ENCODE assay signal across 22 cellular contexts in the genomic region with DNA sequence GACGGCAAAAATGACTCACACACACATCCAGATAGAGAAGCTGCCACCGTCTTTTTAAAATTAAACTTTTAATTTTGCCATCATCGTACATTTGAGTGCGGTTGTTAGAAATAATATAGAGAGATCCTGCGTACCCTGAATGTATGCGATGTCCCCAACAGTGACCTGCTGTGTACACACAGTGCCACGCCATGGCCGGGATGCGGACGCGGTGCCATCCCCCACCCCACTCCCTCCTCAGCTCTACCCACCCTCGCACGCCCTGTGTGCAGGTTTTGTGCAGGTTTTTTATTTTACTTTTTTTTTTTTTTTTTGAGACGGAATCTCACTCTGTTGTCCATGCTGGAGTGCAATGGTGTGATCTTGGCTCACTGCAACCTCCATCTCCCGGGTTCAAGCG. TPM values are rescaled to one million over a fixed set of nuclear protein-coding genes. Genes with fewer than 3 reads are reported as not detected.
DNase-seq lines count a peak whose midpoint lies in the region; ATAC-seq, FAIRE-seq and TF ChIP-seq lines count a peak whose summit lies in the region.
"Had no signal": no experiment of that assay in that cellular context is flagged by ENCODE, and none has a peak within 500 bp of the region (broad histone marks: within the 10 kb centered on the region; RNA-seq: fewer than 3 reads in every experiment).

No MANE protein-coding gene starts in this region.

- H3K4me1 ChIP-seq in kidney (ENCODE audit: control insufficient read depth in 1 of 2, insufficient read depth in 1 of 2, low read depth in 1 of 2, low read length in 2 of 2) (no peaks in the 10 kb centered on the region), neuronal stem cell (ENCODE audit: control insufficient read depth in 2 of 2, insufficient read depth in 1 of 2, low read depth in 1 of 2, low read length in 2 of 2) (peaks cover 11 to 13% of the 10 kb centered on the region in 2 donors)
- peaks cover 4% of the 10 kb centered on the region for H3K4me1 ChIP-seq in CD8-positive, alpha-beta T cell (ENCODE audit: insufficient read depth, low read length)
- H3K4me1 ChIP-seq: A549 had no signal

- H3K9ac ChIP-seq in kidney (ENCODE audit: low read length in 2 of 2) = no peak overlapping the region
- no peak overlapping the region for H3K9ac ChIP-seq in neuronal stem cell (ENCODE audit: low read depth, low read length, poor library complexity)
- H3K9ac ChIP-seq: BLaER1 treated with 17β-estradiol and CSF1 and Interleukin-3, amounts not matched to agents 10 nM and 100 nM had no signal

- H3K4me3 Mint-ChIP-seq in CD8-positive, alpha-beta T cell = no peak overlapping the region
- H3K4me3 Mint-ChIP-seq: B cell; CD4-positive, alpha-beta T cell; CD8-positive, alpha-beta memory T cell had no signal

- peaks cover 35% of the 10 kb centered on the region for H3K36me3 Mint-ChIP-seq in CD8-positive, alpha-beta T cell

- H3K27ac ChIP-seq in kidney (ENCODE audit: low read depth in 2 of 2, low read length in 2 of 2) (no peak overlapping the region), neuronal stem cell (replicated peaks; ENCODE audit: low read length) (no peak overlapping the region)
- no peak overlapping the region for H3K27ac ChIP-seq in CD8-positive, alpha-beta T cell (ENCODE audit: low read depth, low read length)
- H3K27ac ChIP-seq: 22Rv1; A549; BLaER1 treated with 17β-estradiol and CSF1 and Interleukin-3, amounts not matched to agents 10 nM and 100 nM; C4-2B had no signal

- H3K9me3 Mint-ChIP-seq in CD8-positive, alpha-beta T cell = no peaks in the 10 kb centered on the region
- H3K9me3 Mint-ChIP-seq: CD4-positive, alpha-beta T cell; CD8-positive, alpha-beta memory T cell had no signal

- peaks cover 6% of the 10 kb centered on the region for H3K79me1 ChIP-seq in neuronal stem cell (ENCODE audit: low read depth, low read length)

- H3K27ac Mint-ChIP-seq in CD8-positive, alpha-beta T cell = no peak overlapping the region
- H3K27ac Mint-ChIP-seq: B cell; CD4-positive, alpha-beta T cell had no signal

- peak overlapping the region; percentile 85 for H3K18ac ChIP-seq in neuronal stem cell (ENCODE audit: low read length)

- H2BK5ac ChIP-seq in neuronal stem cell (ENCODE audit: low read length) = no peak overlapping the region

- ATAC-seq in Right ventricle myocardium inferior (no peak), left ventricle myocardium superior (no peak)
- no peak for ATAC-seq in CD8-positive, alpha-beta T cell
- ATAC-seq: A549 had no signal

- no peak overlapping the region for H3K4me2 ChIP-seq in neuronal stem cell (ENCODE audit: insufficient read depth, low read length, poor library complexity, severe bottlenecking)
- H3K4me2 ChIP-seq: A549 had no signal

- no peak overlapping the region for H3K4ac ChIP-seq in neuronal stem cell (ENCODE audit: low read length)

- H2BK15ac ChIP-seq in neuronal stem cell (ENCODE audit: low read length) = no peak overlapping the region

- H3K36me3 ChIP-seq in kidney (ENCODE audit: control insufficient read depth in 1 of 2, insufficient read depth in 2 of 2, low read length in 2 of 2) (no peaks in the 10 kb centered on the region), neuronal stem cell (replicated peaks in 1 of 2; ENCODE audit: control insufficient read depth in 2 of 2, insufficient read depth in 2 of 2, low read length in 2 of 2) (peaks cover 0 to 7% of the 10 kb centered on the region in 2 donors)
- H3K36me3 ChIP-seq in CD8-positive, alpha-beta T cell (ENCODE audit: insufficient read depth, low read length) = no peaks in the 10 kb centered on the region
- H3K36me3 ChIP-seq: BLaER1 treated with 17β-estradiol and CSF1 and Interleukin-3, amounts not matched to agents 10 nM and 100 nM had no signal

- no peak overlapping the region for H4K91ac ChIP-seq in neuronal stem cell (ENCODE audit: low read depth, low read length, poor library complexity)

- no peak for TF ChIP-seq CTCF in kidney (IDR thresholded peaks at IDR 0.05; ENCODE audit: borderline replicate concordance, extremely low read depth, insufficient read depth)
- TF ChIP-seq CTCF in CD8-positive, alpha-beta T cell (IDR thresholded peaks at IDR 0.05) = no peak

- no peak overlapping the region for H3K14ac ChIP-seq in neuronal stem cell (ENCODE audit: low read length)

- peak; percentile 56 for DNase-seq in Right ventricle myocardium inferior (ENCODE audit: missing footprints)
- DNase-seq in left ventricle myocardium superior = no peak
- peak; percentile 46 for DNase-seq in kidney
- DNase-seq in neuronal stem cell (ENCODE audit: low spot score) = no peak
- no peak for DNase-seq in CD8-positive, alpha-beta T cell
- no peak for DNase-seq in DMS53 (lab: John Stamatoyannopoulos, UW)
- DNase-seq: AML-193; CD4-positive, alpha-beta T cell; CD8-positive, alpha-beta memory T cell; COR-L47; DMS 273 treated with DMSO at 0.1 percent for 48 hours; DMS153; DMS79 treated with DMSO at 0.1 percent for 48 hours; GF-D8 had no signal

- no peak overlapping the region for H2BK12ac ChIP-seq in neuronal stem cell (ENCODE audit: low read length)

- H2BK120ac ChIP-seq in neuronal stem cell (ENCODE audit: low read depth, low read length) = no peak overlapping the region

- H2AK5ac ChIP-seq in neuronal stem cell (ENCODE audit: low read depth, low read length) = no peak overlapping the region

- peaks cover 8% of the 10 kb centered on the region for H3K4me1 Mint-ChIP-seq in CD8-positive, alpha-beta T cell (ENCODE audit: low read depth)
- H3K4me1 Mint-ChIP-seq: B cell had no signal

- H3K9me3 ChIP-seq in kidney (ENCODE audit: control insufficient read depth in 1 of 2, low read length in 2 of 2) (no peaks in the 10 kb centered on the region), neuronal stem cell (replicated peaks in 1 of 2; ENCODE audit: control insufficient read depth in 2 of 2, insufficient read depth in 1 of 2, low read depth in 1 of 2, low read length in 2 of 2) (peaks cover 0 to 4% of the 10 kb centered on the region in 2 donors)
- H3K9me3 ChIP-seq in CD8-positive, alpha-beta T cell (ENCODE audit: low read length) = no peaks in the 10 kb centered on the region
- H3K9me3 ChIP-seq: A549; BLaER1 treated with 17β-estradiol and CSF1 and Interleukin-3, amounts not matched to agents 10 nM and 100 nM had no signal

- no CpG with 5 or more reads among the region's 16 CpGs for WGBS in neuronal stem cell (ENCODE audit: extremely low coverage in 2 of 2, insufficient read length in 2 of 2, insufficient replicate concordance in 1 of 2), 2 donors

- H3K4me3 ChIP-seq in kidney (ENCODE audit: low read length in 2 of 2) (no peak overlapping the region), neuronal stem cell (ENCODE audit: low read length in 2 of 2) (no peak overlapping the region)
- H3K4me3 ChIP-seq in CD8-positive, alpha-beta T cell (ENCODE audit: low read depth, low read length) = no peak overlapping the region
- H3K4me3 ChIP-seq: A549; BLaER1 treated with 17β-estradiol and CSF1 and Interleukin-3, amounts not matched to agents 10 nM and 100 nM had no signal

- H4K8ac ChIP-seq in neuronal stem cell (ENCODE audit: low read depth, low read length) = no peak overlapping the region

- no peak for FAIRE-seq in kidney (lab: Jason Lieb, UNC)
- FAIRE-seq: A549, G401.6, GM12891, GM19239 had no signal

- no peak overlapping the region for H3K23ac ChIP-seq in neuronal stem cell (ENCODE audit: low read depth, low read length, poor library complexity)

- no peak overlapping the region for H2AFZ ChIP-seq in neuronal stem cell (ENCODE audit: low read length)

- CTCF ChIA-PET in CD8-positive, alpha-beta T cell (lab: Charles Lee) = no interaction called here

- H3K27me3 ChIP-seq in neuronal stem cell (ENCODE audit: control insufficient read depth in 3 of 3, insufficient read depth in 3 of 3, low read depth in 1 of 3, low read length in 3 of 3) = no peaks in the 10 kb centered on the region
- no peaks in the 10 kb centered on the region for H3K27me3 ChIP-seq in CD8-positive, alpha-beta T cell (ENCODE audit: insufficient read depth, low read length)

- intact Hi-C loops in Right ventricle myocardium inferior (cut with DNase I) = no loop called here
- intact Hi-C loops in left ventricle myocardium superior (cut with micrococcal nuclease) = no loop called here
- intact Hi-C loops in kidney (cut with DNase I) = no loop called here
- intact Hi-C loops in CD8-positive, alpha-beta T cell (cut with DNase I, micrococcal nuclease) = no loop called here

- no peaks in the 10 kb centered on the region for H3K27me3 Mint-ChIP-seq in CD8-positive, alpha-beta T cell (ENCODE audit: low read depth)
- H3K27me3 Mint-ChIP-seq: B cell; CD4-positive, alpha-beta T cell; CD8-positive, alpha-beta memory T cell had no signal

- POLR2A ChIA-PET in CD8-positive, alpha-beta T cell (lab: Charles Lee) = no interaction called here

RNA-seq across cellular contexts. Expression of a gene that starts 58.7 kb away (rescaled TPM):
- 37.2 TPM for total RNA-seq in Right ventricle myocardium inferior
- 32.7 TPM for total RNA-seq in left ventricle myocardium superior
- 53.0 TPM for total RNA-seq in kidney
- 14.1 TPM for polyA plus RNA-seq in kidney (ENCODE audit: insufficient read depth, low read depth, low replicate concordance)
- 6.2 TPM for polyA plus RNA-seq in neuronal stem cell (2013, experiment 1 of 2)
- 5.7 TPM for polyA plus RNA-seq in neuronal stem cell (2013, experiment 2 of 2)
- 1 to 10 TPM; 2.1 to 2.3 TPM for total RNA-seq in CD8-positive, alpha-beta T cell

Comparison
In these comparisons a context has a peak if more than half of its experiments do, and no peak if none do; other contexts are left out.
1. DNase-seq: peak in Right ventricle myocardium inferior (single experiment) and kidney (single experiment); none in left ventricle myocardium superior (single experiment), neuronal stem cell (single experiment), CD8-positive, alpha-beta T cell (0 of 7) and DMS53 (single experiment).
2. RNA of a gene that starts 58.7 kb away (total RNA-seq): 53.0 TPM in kidney (single experiment), 37.2 TPM in Right ventricle myocardium inferior (single experiment) and 32.7 TPM in left ventricle myocardium superior (single experiment); 2.1 to 2.3 TPM in CD8-positive, alpha-beta T cell; every median in the first group is over 10 times any median in the second.